ENCODE assay signal across 8 cellular contexts in genomic region chr3:196942226-196942914, GRCh38. TPM values are rescaled to one million over a fixed set of nuclear protein-coding genes. Genes with fewer than 3 reads are reported as not detected.
DNase-seq lines count a peak whose midpoint lies in the region; ATAC-seq and TF ChIP-seq lines count a peak whose summit lies in the region.

Gene NCBP2, minus strand, starts transcription at chr3:196942528. Its CDS starts 25 bp downstream, at chr3:196942503.

- DNase-seq in DMS153 (lab: John Stamatoyannopoulos, UW) = peak; percentile 96
- peak; percentile 98 for DNase-seq in IMR-90
- peak; percentile 99 for DNase-seq in OCI-LY7 (ENCODE audit: low spot score)
- peak; percentile 100 for DNase-seq in activated T-cell treated with anti-CD3 and anti-CD28 coated beads for 24 hours (ENCODE audit: low read depth)
- DNase-seq in epithelial cell of esophagus (ENCODE audit: low read depth) = peak; percentile 99
- DNase-seq in mucosa of descending colon = peak; percentile 99 to 100 (median 100)
- peak; percentile 100 for DNase-seq in stimulated activated CD8-positive, alpha-beta memory T cell treated with anti-CD3 and anti-CD28 coated beads, Interleukin-4, amount 100 ng/mL, for 24 hours (ENCODE audit: low read depth)

- no peaks in the 10 kb centered on the region for H3K27me3 ChIP-seq in IMR-90 (ENCODE audit: control insufficient read depth, insufficient read depth, low read length)

- peak within 1 kb of the TSS; percentile 18 for H3K18ac ChIP-seq in IMR-90 (ENCODE audit: low read depth, low read length)

- ATAC-seq in GM21528 (IDR thresholded peaks at IDR 0.05; ENCODE audit: low FRiP score, unreplicated experiment) = peak; percentile 86
- peak; percentile 94 for ATAC-seq in IMR-90 (ENCODE audit: low read depth)
- ATAC-seq in mucosa of descending colon = peak; percentile 95

- in situ Hi-C loops in IMR-90 (cut with MboI; ENCODE audit: low sequenced_read_pairs) = no loop called here

- H2BK15ac ChIP-seq in IMR-90 (ENCODE audit: low read depth, low read length) = no peak within 1 kb of the TSS

- WGBS in IMR-90 (ENCODE audit: extremely low coverage in 2 of 2, insufficient read length in 1 of 2), 2 experiments = 0% methylated on average over 47 of the region's 77 CpGs; no CpG with 5 or more reads in 1 of the 2 experiments

- peak within 1 kb of the TSS; percentile 90 to 95 for H4K8ac ChIP-seq in IMR-90 (ENCODE audit: low read depth in 2 of 2, low read length in 2 of 2)

- H4K91ac ChIP-seq in IMR-90 (ENCODE audit: insufficient read depth, low read depth, low read length) = peak within 1 kb of the TSS; percentile 92

- H3K79me2 ChIP-seq in OCI-LY7 (ENCODE audit: insufficient read depth, low read depth, low read length) = peaks cover 62% of the 10 kb centered on the region

- peaks cover 5 to 43% of the 10 kb centered on the region in 2 experiments for H3K79me1 ChIP-seq in IMR-90 (ENCODE audit: low read depth in 1 of 2, low read length in 2 of 2)

- H2AFZ ChIP-seq in IMR-90 (replicated peaks; ENCODE audit: low read length, poor library complexity) (peak within 1 kb of the TSS; percentile 97), OCI-LY7 (ENCODE audit: low read length) (peak within 1 kb of the TSS; percentile 82)

- peak within 1 kb of the TSS; percentile 86 for H3K56ac ChIP-seq in IMR-90 (ENCODE audit: extremely low read depth, insufficient read depth, low read length)

- dilution Hi-C loops in IMR-90 (cut with HindIII; ENCODE audit: low sequenced_read_pairs, unreplicated experiment) = no loop called here

- peak within 1 kb of the TSS; percentile 99 for H3K14ac ChIP-seq in IMR-90 (replicated peaks; ENCODE audit: low read depth, low read length)

- H3K27ac ChIP-seq in IMR-90 (ENCODE audit: insufficient read depth, low read length) (peak within 1 kb of the TSS; percentile 86), OCI-LY7 (ENCODE audit: low read depth, low read length, poor library complexity, severe bottlenecking) (peak within 1 kb of the TSS; percentile 83)

- H3K9me3 ChIP-seq in IMR-90 (ENCODE audit: control insufficient read depth, insufficient read depth, low read length) (no peaks in the 10 kb centered on the region), OCI-LY7 (ENCODE audit: low read length) (no peaks in the 10 kb centered on the region), mucosa of descending colon (no peaks in the 10 kb centered on the region)

- BruUV-seq in IMR-90 (replicated peaks; lab: Mats Ljungman, UMichigan) (no TSS peak), OCI-LY7 (replicated peaks; lab: Mats Ljungman, UMichigan) (no TSS peak)

- H3K4me1 ChIP-seq in IMR-90 (ENCODE audit: control insufficient read depth, insufficient read depth, low read length) (peaks cover 5% of the 10 kb centered on the region), OCI-LY7 (ENCODE audit: insufficient read depth, low read length, poor library complexity, severe bottlenecking) (peaks cover 23% of the 10 kb centered on the region), mucosa of descending colon (ENCODE audit: low read depth) (peaks cover 17% of the 10 kb centered on the region)

- TF ChIP-seq POLR2A in IMR-90 (IDR thresholded peaks at IDR 0.05; ENCODE audit: low read depth, low read length) = peak; percentile 90

- peak within 1 kb of the TSS; percentile 52; the same call in 1 of the 2 replicates for H2BK120ac ChIP-seq in IMR-90 (ENCODE audit: low read depth, low read length)

- H3K23ac ChIP-seq in IMR-90 (ENCODE audit: low read depth, low read length) = peak within 1 kb of the TSS; percentile 93

- TF ChIP-seq CTCF in IMR-90 (conservative IDR thresholded peaks at IDR 0.05; ENCODE audit: low read depth, low read length) (peak; percentile 72), OCI-LY7 (conservative IDR thresholded peaks at IDR 0.05; ENCODE audit: low read length) (peak; percentile 75), epithelial cell of esophagus (IDR thresholded peaks at IDR 0.05; ENCODE audit: insufficient read depth, low read depth, low read length, missing control alignments) (peak; percentile 74), mucosa of descending colon (IDR thresholded peaks at IDR 0.05) (peak; percentile 76)

- H4K5ac ChIP-seq in IMR-90 (ENCODE audit: low read depth, low read length) = peak within 1 kb of the TSS; percentile 54

- H3K36me3 ChIP-seq in IMR-90 (ENCODE audit: control insufficient read depth, insufficient read depth, low read length) = peaks cover 16% of the 10 kb centered on the region
- H3K36me3 ChIP-seq in OCI-LY7 (ENCODE audit: insufficient read depth, low read length) = peaks cover 50% of the 10 kb centered on the region
- H3K36me3 ChIP-seq in mucosa of descending colon (ENCODE audit: low read depth) = peaks cover 5% of the 10 kb centered on the region

- H3K4me2 ChIP-seq in IMR-90 (ENCODE audit: low read depth, low read length) = peak within 1 kb of the TSS; percentile 99
- peak within 1 kb of the TSS; percentile 88 for H3K4me2 ChIP-seq in OCI-LY7 (ENCODE audit: low read length)

- H2BK20ac ChIP-seq in IMR-90 (ENCODE audit: low read depth, low read length) = no peak within 1 kb of the TSS

- peak within 1 kb of the TSS; percentile 89 for H3K9ac ChIP-seq in IMR-90 (ENCODE audit: low read depth, low read length)

- H3K4ac ChIP-seq in IMR-90 (ENCODE audit: low read depth, low read length) = peak within 1 kb of the TSS; percentile 98

- CTCF ChIA-PET in IMR-90 (lab: Yijun Ruan, JAX) = interaction anchor here (0.6 to 1.5 kb wide), 4 partner anchors 13 to 71 kb away, joined by 3 to 5 read pairs (median 3); no protein-coding TSS in a partner anchor
- CTCF ChIA-PET in OCI-LY7 (lab: Charles Lee; ENCODE audit: unreplicated experiment) = interaction anchor here (0.6 to 1.0 kb wide), 2 partner anchors 9 to 21 kb away, joined by 3 read pairs; no protein-coding TSS in a partner anchor

- no peaks in the 10 kb centered on the region; the same call in 1 of the 2 replicates for H3K9me1 ChIP-seq in IMR-90 (ENCODE audit: insufficient read depth, low read length)

- H3K4me3 ChIP-seq in IMR-90 (ENCODE audit: insufficient read depth, low read depth, low read length) (peak within 1 kb of the TSS; percentile 78), OCI-LY7 (ENCODE audit: low read depth, low read length, poor library complexity, severe bottlenecking) (peak within 1 kb of the TSS; percentile 90), epithelial cell of esophagus (ENCODE audit: low read length) (peak within 1 kb of the TSS; percentile 99), mucosa of descending colon (peak within 1 kb of the TSS; percentile 99)

- H2BK5ac ChIP-seq in IMR-90 (ENCODE audit: low read depth, low read length, poor library complexity, severe bottlenecking) = peak within 1 kb of the TSS; percentile 73

- peak within 1 kb of the TSS; percentile 72 for H2AK5ac ChIP-seq in IMR-90 (ENCODE audit: low read depth, low read length)

- POLR2A ChIA-PET in IMR-90 (lab: Charles Lee; ENCODE audit: unreplicated experiment) (interaction anchor here (0.5 kb wide), 1 partner anchor 66 kb away, joined by 4 read pairs; no protein-coding TSS in a partner anchor), OCI-LY7 (lab: Charles Lee) (interaction anchor here (0.6 to 2.0 kb wide), 6 partner anchors 19 to 232 kb away, joined by 3 to 10 read pairs (median 4); partner anchors contain the start of genes PAK2 and SENP5)

- H4K20me1 ChIP-seq in IMR-90 (ENCODE audit: insufficient read depth, low read length) (peaks cover 18% of the 10 kb centered on the region), OCI-LY7 (ENCODE audit: insufficient read depth, low read length) (peaks cover 7% of the 10 kb centered on the region)

- intact Hi-C loops in IMR-90 (cut with micrococcal nuclease) (loop anchor here (5.0 to 10.0 kb wide), 3 partner anchors 75 to 338 kb away; partner anchors contain the start of gene SENP5), OCI-LY7 (cut with micrococcal nuclease; ENCODE audit: unreplicated experiment) (loop anchor here (1.0 to 10.0 kb wide), 5 partner anchors 74 to 1038 kb away; partner anchors contain the start of genes FBXO45, TNK2 and WDR53), mucosa of descending colon (cut with DNase I, micrococcal nuclease) (no loop called here)

- H3K9me2 ChIP-seq in OCI-LY7 (ENCODE audit: insufficient read depth, low read length) = no peaks in the 10 kb centered on the region

- H2AK9ac ChIP-seq in IMR-90 (replicated peaks; ENCODE audit: low read depth, low read length, poor library complexity) = peak within 1 kb of the TSS; percentile 99

- peak; percentile 29; the same call in 1 of the 2 replicates for TF ChIP-seq RAD21 in IMR-90 (IDR thresholded peaks at IDR 0.05; ENCODE audit: low read length)

TF ChIP-seq in IMR-90, 13 proteins besides CTCF, POLR2A, EP300 and RAD21 (continues in another document):
- TF ChIP-seq RFX5 (IDR thresholded peaks at IDR 0.05; ENCODE audit: low read depth, low read length) (no peak), NFE2L2 (IDR thresholded peaks at IDR 0.05; ENCODE audit: low read depth, low read length) (no peak), MXI1 (IDR thresholded peaks at IDR 0.05; ENCODE audit: borderline replicate concordance, low read depth, low read length) (peak; percentile 92; the same call in 1 of the 2 replicates), ELK1 (IDR thresholded peaks at IDR 0.05; ENCODE audit: borderline replicate concordance, low read depth, low read length) (no peak), CHD1 (IDR thresholded peaks at IDR 0.05; ENCODE audit: low read depth, low read length) (no peak; the same call in 1 of the 2 replicates), BHLHE40 (IDR thresholded peaks at IDR 0.05; ENCODE audit: low read depth, low read length) (peak; percentile 87), RCOR1 (IDR thresholded peaks at IDR 0.05; ENCODE audit: insufficient replicate concordance, low read length) (no peak), MAFK (IDR thresholded peaks at IDR 0.05; ENCODE audit: low read depth, low read length) (no peak), FOS (IDR thresholded peaks at IDR 0.05; ENCODE audit: low read depth, low read length) (no peak), MAZ (IDR thresholded peaks at IDR 0.05; ENCODE audit: borderline replicate concordance, low read depth, low read length) (0 out of 2 replicates have a peak, but pooled peaks have one; percentile 62)

RNA-seq across cellular contexts. Expression of gene NCBP2, which starts in this region (rescaled TPM):
- total RNA-seq in IMR-90 (2012; rRNA removed) (42.8 and 71.4 TPM in 2 replicates), OCI-LY7 (2022) (70.4 and 73.6 TPM in 2 replicates), mucosa of descending colon (10 to 100 TPM; 48.0 to 57.3 (median 55.0) TPM)
- polyA plus RNA-seq in IMR-90 (2012; rRNA removed) = 69.7 and 73.6 TPM in 2 replicates
- 18.8 and 26.7 TPM in 2 replicates for polyA plus RNA-seq in IMR-90 (2012; cell fraction: cytosol; rRNA removed)
- 13.1 and 47.9 TPM in 2 replicates for polyA plus RNA-seq in IMR-90 (2012; cell fraction: nucleus; rRNA removed; ENCODE audit: low replicate concordance)
- 46.4 and 66.7 TPM in 2 replicates for total RNA-seq in OCI-LY7 (2014; rRNA removed; shearing (Covaris generic))

Comparison
In these comparisons a context has a peak if more than half of its experiments do, and no peak if none do; other contexts are left out.
1. Peak in every context shown above with its lines: DNase-seq, ATAC-seq, H3K4me3 ChIP-seq and H3K27ac ChIP-seq.
2. intact Hi-C loops: an anchor here in IMR-90 (5.0 to 10.0 kb wide) and OCI-LY7 (1.0 to 10.0 kb wide); none called in mucosa of descending colon.